Comparison of ENCODE assay signal across 1 cellular context in the genomic region with DNA sequence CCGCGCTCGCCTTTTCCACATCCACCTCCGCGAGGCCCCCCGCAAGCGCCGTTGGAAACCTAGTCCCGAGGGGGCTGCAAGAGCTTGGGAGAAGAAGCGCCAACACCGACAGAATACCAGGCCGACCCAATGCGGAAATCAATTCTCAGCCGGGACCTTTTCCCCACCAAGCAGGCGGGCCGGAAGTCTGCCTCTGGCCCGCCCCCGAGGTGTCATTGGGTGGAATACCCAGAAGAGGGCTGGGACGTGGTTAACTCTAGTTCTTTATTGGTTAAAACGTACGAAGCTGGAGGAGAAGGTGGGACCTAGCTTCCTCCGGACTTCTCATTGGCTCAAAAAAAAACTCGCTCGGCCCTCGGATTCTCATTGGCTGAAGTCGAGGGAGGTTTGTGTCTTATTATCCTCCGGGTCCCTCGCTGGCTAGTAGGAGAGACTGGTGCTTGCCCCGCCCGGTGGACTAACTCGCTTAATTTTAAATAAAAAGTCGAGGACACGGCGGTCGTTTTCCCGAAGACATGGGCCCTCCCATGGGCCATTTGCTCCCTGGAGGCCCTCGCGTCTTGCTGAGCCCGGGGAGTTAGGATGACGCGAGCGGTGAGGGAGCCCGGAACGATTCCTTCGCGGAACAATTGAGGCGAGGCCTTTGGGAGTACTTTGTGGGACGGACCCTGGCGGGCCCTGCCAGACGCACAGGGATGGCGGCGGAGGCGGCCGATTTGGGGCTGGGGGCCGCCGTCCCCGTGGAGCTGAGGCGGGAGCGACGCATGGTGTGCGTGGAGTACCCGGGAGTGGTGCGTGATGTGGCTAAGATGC.
TF ChIP-seq lines count a peak whose summit lies in the region.

GTF3C5 (plus strand) TSS at position 681 of the 813 bp plus-strand sequence; CDS start at position 696, 15 bp downstream.

TF ChIP-seq in K562, 482 proteins besides CTCF, POLR2A, EP300 and RAD21 (continued from another document and continues in another):
- no peak; the same call in 1 of the 2 replicates for TF ChIP-seq REST (CRISPR knock-in tag; IDR thresholded peaks at IDR 0.05; ENCODE audit: low read depth)
- peak; percentile 77 to 94 for TF ChIP-seq MAZ (CRISPR knock-in tag; conservative IDR thresholded peaks at IDR 0.05 in 1 of 2, IDR thresholded peaks at IDR 0.05 in 1 of 2)
- TF ChIP-seq, protein P1, sequence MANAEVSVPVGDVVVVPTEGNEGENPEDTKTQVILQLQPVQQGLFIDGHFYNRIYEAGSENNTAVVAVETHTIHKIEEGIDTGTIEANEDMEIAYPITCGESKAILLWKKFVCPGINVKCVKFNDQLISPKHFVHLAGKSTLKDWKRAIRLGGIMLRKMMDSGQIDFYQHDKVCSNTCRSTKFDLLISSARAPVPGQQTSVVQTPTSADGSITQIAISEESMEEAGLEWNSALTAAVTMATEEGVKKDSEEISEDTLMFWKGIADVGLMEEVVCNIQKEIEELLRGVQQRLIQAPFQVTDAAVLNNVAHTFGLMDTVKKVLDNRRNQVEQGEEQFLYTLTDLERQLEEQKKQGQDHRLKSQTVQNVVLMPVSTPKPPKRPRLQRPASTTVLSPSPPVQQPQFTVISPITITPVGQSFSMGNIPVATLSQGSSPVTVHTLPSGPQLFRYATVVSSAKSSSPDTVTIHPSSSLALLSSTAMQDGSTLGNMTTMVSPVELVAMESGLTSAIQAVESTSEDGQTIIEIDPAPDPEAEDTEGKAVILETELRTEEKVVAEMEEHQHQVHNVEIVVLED (CRISPR knock-in tag; IDR thresholded peaks at IDR 0.05): peak; percentile 67
- no peak for TF ChIP-seq ELK3 (CRISPR knock-in tag; IDR thresholded peaks at IDR 0.05)
- peak; percentile 76 for TF ChIP-seq NFIC (IDR thresholded peaks at IDR 0.05)
- TF ChIP-seq CTBP1 (IDR thresholded peaks at IDR 0.05; ENCODE audit: borderline replicate concordance): peak; percentile 87
- TF ChIP-seq MLX (CRISPR knock-in tag; conservative IDR thresholded peaks at IDR 0.05): no peak
- TF ChIP-seq NFATC3 (IDR thresholded peaks at IDR 0.05): no peak
- no peak for TF ChIP-seq PBX2 (CRISPR knock-in tag; IDR thresholded peaks at IDR 0.05; ENCODE audit: low read depth)
- TF ChIP-seq PBX2 (tag; conservative IDR thresholded peaks at IDR 0.05; ENCODE audit: low read depth): no peak
- TF ChIP-seq PML (IDR thresholded peaks at IDR 0.05; ENCODE audit: low read length): peak; percentile 80
- TF ChIP-seq, protein P2, sequence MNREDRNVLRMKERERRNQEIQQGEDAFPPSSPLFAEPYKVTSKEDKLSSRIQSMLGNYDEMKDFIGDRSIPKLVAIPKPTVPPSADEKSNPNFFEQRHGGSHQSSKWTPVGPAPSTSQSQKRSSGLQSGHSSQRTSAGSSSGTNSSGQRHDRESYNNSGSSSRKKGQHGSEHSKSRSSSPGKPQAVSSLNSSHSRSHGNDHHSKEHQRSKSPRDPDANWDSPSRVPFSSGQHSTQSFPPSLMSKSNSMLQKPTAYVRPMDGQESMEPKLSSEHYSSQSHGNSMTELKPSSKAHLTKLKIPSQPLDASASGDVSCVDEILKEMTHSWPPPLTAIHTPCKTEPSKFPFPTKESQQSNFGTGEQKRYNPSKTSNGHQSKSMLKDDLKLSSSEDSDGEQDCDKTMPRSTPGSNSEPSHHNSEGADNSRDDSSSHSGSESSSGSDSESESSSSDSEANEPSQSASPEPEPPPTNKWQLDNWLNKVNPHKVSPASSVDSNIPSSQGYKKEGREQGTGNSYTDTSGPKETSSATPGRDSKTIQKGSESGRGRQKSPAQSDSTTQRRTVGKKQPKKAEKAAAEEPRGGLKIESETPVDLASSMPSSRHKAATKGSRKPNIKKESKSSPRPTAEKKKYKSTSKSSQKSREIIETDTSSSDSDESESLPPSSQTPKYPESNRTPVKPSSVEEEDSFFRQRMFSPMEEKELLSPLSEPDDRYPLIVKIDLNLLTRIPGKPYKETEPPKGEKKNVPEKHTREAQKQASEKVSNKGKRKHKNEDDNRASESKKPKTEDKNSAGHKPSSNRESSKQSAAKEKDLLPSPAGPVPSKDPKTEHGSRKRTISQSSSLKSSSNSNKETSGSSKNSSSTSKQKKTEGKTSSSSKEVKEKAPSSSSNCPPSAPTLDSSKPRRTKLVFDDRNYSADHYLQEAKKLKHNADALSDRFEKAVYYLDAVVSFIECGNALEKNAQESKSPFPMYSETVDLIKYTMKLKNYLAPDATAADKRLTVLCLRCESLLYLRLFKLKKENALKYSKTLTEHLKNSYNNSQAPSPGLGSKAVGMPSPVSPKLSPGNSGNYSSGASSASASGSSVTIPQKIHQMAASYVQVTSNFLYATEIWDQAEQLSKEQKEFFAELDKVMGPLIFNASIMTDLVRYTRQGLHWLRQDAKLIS (CRISPR knock-in tag; IDR thresholded peaks at IDR 0.05): 0 out of 2 replicates have a peak, but pooled peaks have one; percentile 62
- TF ChIP-seq ZNF165 (CRISPR knock-in tag; IDR thresholded peaks at IDR 0.05; ENCODE audit: borderline replicate concordance): no peak
- no peak for TF ChIP-seq TAF15 (IDR thresholded peaks at IDR 0.05; ENCODE audit: low read depth, low read length)
- no peak for TF ChIP-seq ILK (tag; IDR thresholded peaks at IDR 0.05; ENCODE audit: borderline replicate concordance, low read depth)
- peak; percentile 84 for TF ChIP-seq MBD2 (IDR thresholded peaks at IDR 0.05; ENCODE audit: borderline replicate concordance, low read depth)
- no peak for TF ChIP-seq ZNF408 (CRISPR knock-in tag; IDR thresholded peaks at IDR 0.05; ENCODE audit: low read depth)
- TF ChIP-seq RBBP5 (IDR thresholded peaks at IDR 0.05; ENCODE audit: borderline replicate concordance, insufficient read depth, low read length, poor library complexity, severe bottlenecking): peak; percentile 97
- no peak for TF ChIP-seq RBM17 (IDR thresholded peaks at IDR 0.05; ENCODE audit: borderline replicate concordance, low read depth, low read length)
- TF ChIP-seq NONO (IDR thresholded peaks at IDR 0.05; ENCODE audit: low read depth in 2 of 2, low read length in 1 of 2): peak in 1 of 2 experiments; percentile 54; a peak in 1 of 4 replicates
- TF ChIP-seq TCF7 (IDR thresholded peaks at IDR 0.05; ENCODE audit: borderline replicate concordance): no peak
- TF ChIP-seq, protein P3, sequence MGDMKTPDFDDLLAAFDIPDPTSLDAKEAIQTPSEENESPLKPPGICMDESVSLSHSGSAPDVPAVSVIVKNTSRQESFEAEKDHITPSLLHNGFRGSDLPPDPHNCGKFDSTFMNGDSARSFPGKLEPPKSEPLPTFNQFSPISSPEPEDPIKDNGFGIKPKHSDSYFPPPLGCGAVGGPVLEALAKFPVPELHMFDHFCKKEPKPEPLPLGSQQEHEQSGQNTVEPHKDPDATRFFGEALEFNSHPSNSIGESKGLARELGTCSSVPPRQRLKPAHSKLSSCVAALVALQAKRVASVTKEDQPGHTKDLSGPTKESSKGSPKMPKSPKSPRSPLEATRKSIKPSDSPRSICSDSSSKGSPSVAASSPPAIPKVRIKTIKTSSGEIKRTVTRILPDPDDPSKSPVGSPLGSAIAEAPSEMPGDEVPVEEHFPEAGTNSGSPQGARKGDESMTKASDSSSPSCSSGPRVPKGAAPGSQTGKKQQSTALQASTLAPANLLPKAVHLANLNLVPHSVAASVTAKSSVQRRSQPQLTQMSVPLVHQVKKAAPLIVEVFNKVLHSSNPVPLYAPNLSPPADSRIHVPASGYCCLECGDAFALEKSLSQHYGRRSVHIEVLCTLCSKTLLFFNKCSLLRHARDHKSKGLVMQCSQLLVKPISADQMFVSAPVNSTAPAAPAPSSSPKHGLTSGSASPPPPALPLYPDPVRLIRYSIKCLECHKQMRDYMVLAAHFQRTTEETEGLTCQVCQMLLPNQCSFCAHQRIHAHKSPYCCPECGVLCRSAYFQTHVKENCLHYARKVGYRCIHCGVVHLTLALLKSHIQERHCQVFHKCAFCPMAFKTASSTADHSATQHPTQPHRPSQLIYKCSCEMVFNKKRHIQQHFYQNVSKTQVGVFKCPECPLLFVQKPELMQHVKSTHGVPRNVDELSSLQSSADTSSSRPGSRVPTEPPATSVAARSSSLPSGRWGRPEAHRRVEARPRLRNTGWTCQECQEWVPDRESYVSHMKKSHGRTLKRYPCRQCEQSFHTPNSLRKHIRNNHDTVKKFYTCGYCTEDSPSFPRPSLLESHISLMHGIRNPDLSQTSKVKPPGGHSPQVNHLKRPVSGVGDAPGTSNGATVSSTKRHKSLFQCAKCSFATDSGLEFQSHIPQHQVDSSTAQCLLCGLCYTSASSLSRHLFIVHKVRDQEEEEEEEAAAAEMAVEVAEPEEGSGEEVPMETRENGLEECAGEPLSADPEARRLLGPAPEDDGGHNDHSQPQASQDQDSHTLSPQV (IDR thresholded peaks at IDR 0.05): no peak
- TF ChIP-seq, protein P4, sequence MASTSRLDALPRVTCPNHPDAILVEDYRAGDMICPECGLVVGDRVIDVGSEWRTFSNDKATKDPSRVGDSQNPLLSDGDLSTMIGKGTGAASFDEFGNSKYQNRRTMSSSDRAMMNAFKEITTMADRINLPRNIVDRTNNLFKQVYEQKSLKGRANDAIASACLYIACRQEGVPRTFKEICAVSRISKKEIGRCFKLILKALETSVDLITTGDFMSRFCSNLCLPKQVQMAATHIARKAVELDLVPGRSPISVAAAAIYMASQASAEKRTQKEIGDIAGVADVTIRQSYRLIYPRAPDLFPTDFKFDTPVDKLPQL (IDR thresholded peaks at IDR 0.05; ENCODE audit: extremely low read depth, insufficient read length): no peak
- peak; percentile 93 for TF ChIP-seq CEBPZ (IDR thresholded peaks at IDR 0.05; ENCODE audit: borderline replicate concordance, low read depth, low read length)
- TF ChIP-seq TRIM28 (IDR thresholded peaks at IDR 0.05): peak; percentile 79
